ENCODE assay signal across 1 cellular context in the genomic region with DNA sequence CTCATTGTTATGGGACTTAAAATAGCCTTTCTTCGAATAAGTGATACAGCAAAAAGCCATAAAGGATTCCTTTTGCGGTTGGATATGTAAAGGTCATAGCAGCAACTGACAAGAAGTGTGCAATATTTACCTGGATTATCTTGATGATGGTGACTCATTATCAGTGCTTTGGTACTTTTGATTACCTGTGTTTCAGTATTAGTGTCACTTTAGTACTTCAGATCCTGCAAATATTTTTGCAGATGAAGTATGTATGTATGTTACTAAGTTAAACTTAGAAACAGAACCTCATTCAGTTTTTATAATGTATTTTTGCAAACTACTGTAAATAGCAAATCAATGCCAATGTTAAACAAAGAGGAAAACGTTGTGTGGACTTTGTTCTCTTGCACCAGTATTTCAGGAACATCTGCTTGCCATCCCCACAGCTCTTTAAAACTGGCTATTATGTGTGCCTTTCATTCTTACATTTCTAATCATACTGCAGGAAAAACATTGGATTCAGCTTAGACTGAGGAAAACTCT.
TF ChIP-seq lines count a peak whose summit lies in the region.

No MANE protein-coding gene starts in this region.

TF ChIP-seq in HepG2, 621 proteins besides CTCF, POLR2A, EP300 and RAD21 (continues in another document):
- TF ChIP-seq PHF21A (CRISPR knock-in tag; IDR thresholded peaks at IDR 0.05): peak; percentile 60; the same call in 1 of the 2 replicates
- TF ChIP-seq DMAP1 (CRISPR knock-in tag; IDR thresholded peaks at IDR 0.05): 0 out of 2 replicates have a peak, but pooled peaks have one; percentile 61
- no peak for TF ChIP-seq ZNF234 (CRISPR knock-in tag; conservative IDR thresholded peaks at IDR 0.05)
- no peak for TF ChIP-seq ISX (CRISPR knock-in tag; conservative IDR thresholded peaks at IDR 0.05)
- no peak for TF ChIP-seq ZNF138 (CRISPR knock-in tag; IDR thresholded peaks at IDR 0.05; ENCODE audit: low read depth)
- TF ChIP-seq ZNF564 (CRISPR knock-in tag; IDR thresholded peaks at IDR 0.05): no peak
- TF ChIP-seq, protein P1, sequence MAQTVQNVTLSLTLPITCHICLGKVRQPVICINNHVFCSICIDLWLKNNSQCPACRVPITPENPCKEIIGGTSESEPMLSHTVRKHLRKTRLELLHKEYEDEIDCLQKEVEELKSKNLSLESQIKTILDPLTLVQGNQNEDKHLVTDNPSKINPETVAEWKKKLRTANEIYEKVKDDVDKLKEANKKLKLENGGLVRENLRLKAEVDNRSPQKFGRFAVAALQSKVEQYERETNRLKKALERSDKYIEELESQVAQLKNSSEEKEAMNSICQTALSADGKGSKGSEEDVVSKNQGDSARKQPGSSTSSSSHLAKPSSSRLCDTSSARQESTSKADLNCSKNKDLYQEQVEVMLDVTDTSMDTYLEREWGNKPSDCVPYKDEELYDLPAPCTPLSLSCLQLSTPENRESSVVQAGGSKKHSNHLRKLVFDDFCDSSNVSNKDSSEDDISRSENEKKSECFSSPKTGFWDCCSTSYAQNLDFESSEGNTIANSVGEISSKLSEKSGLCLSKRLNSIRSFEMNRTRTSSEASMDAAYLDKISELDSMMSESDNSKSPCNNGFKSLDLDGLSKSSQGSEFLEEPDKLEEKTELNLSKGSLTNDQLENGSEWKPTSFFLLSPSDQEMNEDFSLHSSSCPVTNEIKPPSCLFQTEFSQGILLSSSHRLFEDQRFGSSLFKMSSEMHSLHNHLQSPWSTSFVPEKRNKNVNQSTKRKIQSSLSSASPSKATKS (CRISPR knock-in tag; IDR thresholded peaks at IDR 0.05): no peak
- TF ChIP-seq, protein P2, sequence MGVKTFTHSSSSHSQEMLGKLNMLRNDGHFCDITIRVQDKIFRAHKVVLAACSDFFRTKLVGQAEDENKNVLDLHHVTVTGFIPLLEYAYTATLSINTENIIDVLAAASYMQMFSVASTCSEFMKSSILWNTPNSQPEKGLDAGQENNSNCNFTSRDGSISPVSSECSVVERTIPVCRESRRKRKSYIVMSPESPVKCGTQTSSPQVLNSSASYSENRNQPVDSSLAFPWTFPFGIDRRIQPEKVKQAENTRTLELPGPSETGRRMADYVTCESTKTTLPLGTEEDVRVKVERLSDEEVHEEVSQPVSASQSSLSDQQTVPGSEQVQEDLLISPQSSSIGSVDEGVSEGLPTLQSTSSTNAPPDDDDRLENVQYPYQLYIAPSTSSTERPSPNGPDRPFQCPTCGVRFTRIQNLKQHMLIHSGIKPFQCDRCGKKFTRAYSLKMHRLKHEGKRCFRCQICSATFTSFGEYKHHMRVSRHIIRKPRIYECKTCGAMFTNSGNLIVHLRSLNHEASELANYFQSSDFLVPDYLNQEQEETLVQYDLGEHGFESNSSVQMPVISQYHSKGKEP (CRISPR knock-in tag; IDR thresholded peaks at IDR 0.05): no peak
- TF ChIP-seq, protein P3, sequence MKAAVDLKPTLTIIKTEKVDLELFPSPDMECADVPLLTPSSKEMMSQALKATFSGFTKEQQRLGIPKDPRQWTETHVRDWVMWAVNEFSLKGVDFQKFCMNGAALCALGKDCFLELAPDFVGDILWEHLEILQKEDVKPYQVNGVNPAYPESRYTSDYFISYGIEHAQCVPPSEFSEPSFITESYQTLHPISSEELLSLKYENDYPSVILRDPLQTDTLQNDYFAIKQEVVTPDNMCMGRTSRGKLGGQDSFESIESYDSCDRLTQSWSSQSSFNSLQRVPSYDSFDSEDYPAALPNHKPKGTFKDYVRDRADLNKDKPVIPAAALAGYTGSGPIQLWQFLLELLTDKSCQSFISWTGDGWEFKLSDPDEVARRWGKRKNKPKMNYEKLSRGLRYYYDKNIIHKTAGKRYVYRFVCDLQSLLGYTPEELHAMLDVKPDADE (CRISPR knock-in tag; IDR thresholded peaks at IDR 0.05): no peak
- no peak for TF ChIP-seq KAT2B (IDR thresholded peaks at IDR 0.05; ENCODE audit: borderline replicate concordance, low read depth, low read length)
- peak; percentile 68; the same call in 1 of the 2 replicates for TF ChIP-seq ATF1 (CRISPR knock-in tag; IDR thresholded peaks at IDR 0.05)
- no peak for TF ChIP-seq ZNF441 (CRISPR knock-in tag; IDR thresholded peaks at IDR 0.05; ENCODE audit: borderline replicate concordance)
- 0 out of 2 replicates have a peak, but pooled peaks have one; percentile 56 for TF ChIP-seq SMARCC2 (IDR thresholded peaks at IDR 0.05)
- TF ChIP-seq, protein P4, sequence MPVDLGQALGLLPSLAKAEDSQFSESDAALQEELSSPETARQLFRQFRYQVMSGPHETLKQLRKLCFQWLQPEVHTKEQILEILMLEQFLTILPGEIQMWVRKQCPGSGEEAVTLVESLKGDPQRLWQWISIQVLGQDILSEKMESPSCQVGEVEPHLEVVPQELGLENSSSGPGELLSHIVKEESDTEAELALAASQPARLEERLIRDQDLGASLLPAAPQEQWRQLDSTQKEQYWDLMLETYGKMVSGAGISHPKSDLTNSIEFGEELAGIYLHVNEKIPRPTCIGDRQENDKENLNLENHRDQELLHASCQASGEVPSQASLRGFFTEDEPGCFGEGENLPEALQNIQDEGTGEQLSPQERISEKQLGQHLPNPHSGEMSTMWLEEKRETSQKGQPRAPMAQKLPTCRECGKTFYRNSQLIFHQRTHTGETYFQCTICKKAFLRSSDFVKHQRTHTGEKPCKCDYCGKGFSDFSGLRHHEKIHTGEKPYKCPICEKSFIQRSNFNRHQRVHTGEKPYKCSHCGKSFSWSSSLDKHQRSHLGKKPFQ (CRISPR knock-in tag; IDR thresholded peaks at IDR 0.05; ENCODE audit: insufficient replicate concordance): no peak
- TF ChIP-seq CCDC6 (CRISPR knock-in tag; IDR thresholded peaks at IDR 0.05): 0 out of 2 replicates have a peak, but pooled peaks have one; percentile 20
- peak; percentile 80 for TF ChIP-seq SAP130 (CRISPR knock-in tag; IDR thresholded peaks at IDR 0.05; ENCODE audit: low read depth)
- peak; percentile 66 for TF ChIP-seq SMAD3 (CRISPR knock-in tag; IDR thresholded peaks at IDR 0.05)
- peak; percentile 72; the same call in 1 of the 2 replicates for TF ChIP-seq HMG20B (CRISPR knock-in tag; conservative IDR thresholded peaks at IDR 0.05)
- TF ChIP-seq SETDB1 (CRISPR knock-in tag; IDR thresholded peaks at IDR 0.05; ENCODE audit: borderline replicate concordance): no peak
- no peak for TF ChIP-seq NBN (conservative IDR thresholded peaks at IDR 0.05)
- no peak for TF ChIP-seq PCBP2 (optimal IDR thresholded peaks at IDR 0.05; ENCODE audit: low read depth, low read length, poor library complexity, severe bottlenecking)
- TF ChIP-seq ZNF431 (CRISPR knock-in tag; IDR thresholded peaks at IDR 0.05; ENCODE audit: borderline replicate concordance, low read depth): no peak
- no peak for TF ChIP-seq ZNF589 (CRISPR knock-in tag; conservative IDR thresholded peaks at IDR 0.05)
- peak; percentile 75 for TF ChIP-seq HDAC2 (CRISPR knock-in tag; IDR thresholded peaks at IDR 0.05)
- TF ChIP-seq TARDBP (CRISPR knock-in tag; IDR thresholded peaks at IDR 0.05): 0 out of 2 replicates have a peak, but pooled peaks have one; percentile 36
- no peak for TF ChIP-seq ZNF10 (CRISPR knock-in tag; IDR thresholded peaks at IDR 0.05; ENCODE audit: borderline replicate concordance, low read depth)
- TF ChIP-seq ZNF878 (CRISPR knock-in tag; IDR thresholded peaks at IDR 0.05): no peak; the same call in 1 of the 2 replicates
- TF ChIP-seq, protein P5, sequence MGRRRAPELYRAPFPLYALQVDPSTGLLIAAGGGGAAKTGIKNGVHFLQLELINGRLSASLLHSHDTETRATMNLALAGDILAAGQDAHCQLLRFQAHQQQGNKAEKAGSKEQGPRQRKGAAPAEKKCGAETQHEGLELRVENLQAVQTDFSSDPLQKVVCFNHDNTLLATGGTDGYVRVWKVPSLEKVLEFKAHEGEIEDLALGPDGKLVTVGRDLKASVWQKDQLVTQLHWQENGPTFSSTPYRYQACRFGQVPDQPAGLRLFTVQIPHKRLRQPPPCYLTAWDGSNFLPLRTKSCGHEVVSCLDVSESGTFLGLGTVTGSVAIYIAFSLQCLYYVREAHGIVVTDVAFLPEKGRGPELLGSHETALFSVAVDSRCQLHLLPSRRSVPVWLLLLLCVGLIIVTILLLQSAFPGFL (CRISPR knock-in tag; IDR thresholded peaks at IDR 0.05): no peak
- 0 out of 2 replicates have a peak, but pooled peaks have one; percentile 20 for TF ChIP-seq ZNF629 (CRISPR knock-in tag; conservative IDR thresholded peaks at IDR 0.05)
- TF ChIP-seq, protein P6, sequence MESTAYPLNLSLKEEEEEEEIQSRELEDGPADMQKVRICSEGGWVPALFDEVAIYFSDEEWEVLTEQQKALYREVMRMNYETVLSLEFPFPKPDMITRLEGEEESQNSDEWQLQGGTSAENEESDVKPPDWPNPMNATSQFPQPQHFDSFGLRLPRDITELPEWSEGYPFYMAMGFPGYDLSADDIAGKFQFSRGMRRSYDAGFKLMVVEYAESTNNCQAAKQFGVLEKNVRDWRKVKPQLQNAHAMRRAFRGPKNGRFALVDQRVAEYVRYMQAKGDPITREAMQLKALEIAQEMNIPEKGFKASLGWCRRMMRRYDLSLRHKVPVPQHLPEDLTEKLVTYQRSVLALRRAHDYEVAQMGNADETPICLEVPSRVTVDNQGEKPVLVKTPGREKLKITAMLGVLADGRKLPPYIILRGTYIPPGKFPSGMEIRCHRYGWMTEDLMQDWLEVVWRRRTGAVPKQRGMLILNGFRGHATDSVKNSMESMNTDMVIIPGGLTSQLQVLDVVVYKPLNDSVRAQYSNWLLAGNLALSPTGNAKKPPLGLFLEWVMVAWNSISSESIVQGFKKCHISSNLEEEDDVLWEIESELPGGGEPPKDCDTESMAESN (CRISPR knock-in tag; conservative IDR thresholded peaks at IDR 0.05): 0 out of 2 replicates have a peak, but pooled peaks have one; percentile 24
- TF ChIP-seq ZFP62 (CRISPR knock-in tag; IDR thresholded peaks at IDR 0.05): no peak
- 0 out of 2 replicates have a peak, but pooled peaks have one; percentile 56 for TF ChIP-seq ERF (CRISPR knock-in tag; IDR thresholded peaks at IDR 0.05)
- TF ChIP-seq, protein P7, sequence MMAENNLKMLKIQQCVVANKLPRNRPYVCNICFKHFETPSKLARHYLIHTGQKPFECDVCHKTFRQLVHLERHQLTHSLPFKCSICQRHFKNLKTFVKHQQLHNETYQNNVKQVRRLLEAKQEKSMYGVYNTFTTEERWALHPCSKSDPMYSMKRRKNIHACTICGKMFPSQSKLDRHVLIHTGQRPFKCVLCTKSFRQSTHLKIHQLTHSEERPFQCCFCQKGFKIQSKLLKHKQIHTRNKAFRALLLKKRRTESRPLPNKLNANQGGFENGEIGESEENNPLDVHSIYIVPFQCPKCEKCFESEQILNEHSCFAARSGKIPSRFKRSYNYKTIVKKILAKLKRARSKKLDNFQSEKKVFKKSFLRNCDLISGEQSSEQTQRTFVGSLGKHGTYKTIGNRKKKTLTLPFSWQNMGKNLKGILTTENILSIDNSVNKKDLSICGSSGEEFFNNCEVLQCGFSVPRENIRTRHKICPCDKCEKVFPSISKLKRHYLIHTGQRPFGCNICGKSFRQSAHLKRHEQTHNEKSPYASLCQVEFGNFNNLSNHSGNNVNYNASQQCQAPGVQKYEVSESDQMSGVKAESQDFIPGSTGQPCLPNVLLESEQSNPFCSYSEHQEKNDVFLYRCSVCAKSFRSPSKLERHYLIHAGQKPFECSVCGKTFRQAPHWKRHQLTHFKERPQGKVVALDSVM (CRISPR knock-in tag; IDR thresholded peaks at IDR 0.05): no peak
- no peak for TF ChIP-seq SRY (CRISPR knock-in tag; IDR thresholded peaks at IDR 0.05)
- TF ChIP-seq ZSCAN25 (CRISPR knock-in tag; IDR thresholded peaks at IDR 0.05): no peak
- peak; percentile 57 for TF ChIP-seq NFKBIZ (CRISPR knock-in tag; IDR thresholded peaks at IDR 0.05)
- TF ChIP-seq ZNF510 (CRISPR knock-in tag; IDR thresholded peaks at IDR 0.05; ENCODE audit: low read depth): no peak
- TF ChIP-seq HES4 (CRISPR knock-in tag; IDR thresholded peaks at IDR 0.05; ENCODE audit: borderline replicate concordance): no peak
- no peak for TF ChIP-seq REL (CRISPR knock-in tag; conservative IDR thresholded peaks at IDR 0.05)
- TF ChIP-seq KDM1A (CRISPR knock-in tag; IDR thresholded peaks at IDR 0.05): no peak
- TF ChIP-seq, protein P8, sequence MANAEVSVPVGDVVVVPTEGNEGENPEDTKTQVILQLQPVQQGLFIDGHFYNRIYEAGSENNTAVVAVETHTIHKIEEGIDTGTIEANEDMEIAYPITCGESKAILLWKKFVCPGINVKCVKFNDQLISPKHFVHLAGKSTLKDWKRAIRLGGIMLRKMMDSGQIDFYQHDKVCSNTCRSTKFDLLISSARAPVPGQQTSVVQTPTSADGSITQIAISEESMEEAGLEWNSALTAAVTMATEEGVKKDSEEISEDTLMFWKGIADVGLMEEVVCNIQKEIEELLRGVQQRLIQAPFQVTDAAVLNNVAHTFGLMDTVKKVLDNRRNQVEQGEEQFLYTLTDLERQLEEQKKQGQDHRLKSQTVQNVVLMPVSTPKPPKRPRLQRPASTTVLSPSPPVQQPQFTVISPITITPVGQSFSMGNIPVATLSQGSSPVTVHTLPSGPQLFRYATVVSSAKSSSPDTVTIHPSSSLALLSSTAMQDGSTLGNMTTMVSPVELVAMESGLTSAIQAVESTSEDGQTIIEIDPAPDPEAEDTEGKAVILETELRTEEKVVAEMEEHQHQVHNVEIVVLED (CRISPR knock-in tag; IDR thresholded peaks at IDR 0.05; ENCODE audit: borderline replicate concordance): no peak
- TF ChIP-seq CENPT (CRISPR knock-in tag; IDR thresholded peaks at IDR 0.05; ENCODE audit: low read depth): no peak
- TF ChIP-seq, protein P9, sequence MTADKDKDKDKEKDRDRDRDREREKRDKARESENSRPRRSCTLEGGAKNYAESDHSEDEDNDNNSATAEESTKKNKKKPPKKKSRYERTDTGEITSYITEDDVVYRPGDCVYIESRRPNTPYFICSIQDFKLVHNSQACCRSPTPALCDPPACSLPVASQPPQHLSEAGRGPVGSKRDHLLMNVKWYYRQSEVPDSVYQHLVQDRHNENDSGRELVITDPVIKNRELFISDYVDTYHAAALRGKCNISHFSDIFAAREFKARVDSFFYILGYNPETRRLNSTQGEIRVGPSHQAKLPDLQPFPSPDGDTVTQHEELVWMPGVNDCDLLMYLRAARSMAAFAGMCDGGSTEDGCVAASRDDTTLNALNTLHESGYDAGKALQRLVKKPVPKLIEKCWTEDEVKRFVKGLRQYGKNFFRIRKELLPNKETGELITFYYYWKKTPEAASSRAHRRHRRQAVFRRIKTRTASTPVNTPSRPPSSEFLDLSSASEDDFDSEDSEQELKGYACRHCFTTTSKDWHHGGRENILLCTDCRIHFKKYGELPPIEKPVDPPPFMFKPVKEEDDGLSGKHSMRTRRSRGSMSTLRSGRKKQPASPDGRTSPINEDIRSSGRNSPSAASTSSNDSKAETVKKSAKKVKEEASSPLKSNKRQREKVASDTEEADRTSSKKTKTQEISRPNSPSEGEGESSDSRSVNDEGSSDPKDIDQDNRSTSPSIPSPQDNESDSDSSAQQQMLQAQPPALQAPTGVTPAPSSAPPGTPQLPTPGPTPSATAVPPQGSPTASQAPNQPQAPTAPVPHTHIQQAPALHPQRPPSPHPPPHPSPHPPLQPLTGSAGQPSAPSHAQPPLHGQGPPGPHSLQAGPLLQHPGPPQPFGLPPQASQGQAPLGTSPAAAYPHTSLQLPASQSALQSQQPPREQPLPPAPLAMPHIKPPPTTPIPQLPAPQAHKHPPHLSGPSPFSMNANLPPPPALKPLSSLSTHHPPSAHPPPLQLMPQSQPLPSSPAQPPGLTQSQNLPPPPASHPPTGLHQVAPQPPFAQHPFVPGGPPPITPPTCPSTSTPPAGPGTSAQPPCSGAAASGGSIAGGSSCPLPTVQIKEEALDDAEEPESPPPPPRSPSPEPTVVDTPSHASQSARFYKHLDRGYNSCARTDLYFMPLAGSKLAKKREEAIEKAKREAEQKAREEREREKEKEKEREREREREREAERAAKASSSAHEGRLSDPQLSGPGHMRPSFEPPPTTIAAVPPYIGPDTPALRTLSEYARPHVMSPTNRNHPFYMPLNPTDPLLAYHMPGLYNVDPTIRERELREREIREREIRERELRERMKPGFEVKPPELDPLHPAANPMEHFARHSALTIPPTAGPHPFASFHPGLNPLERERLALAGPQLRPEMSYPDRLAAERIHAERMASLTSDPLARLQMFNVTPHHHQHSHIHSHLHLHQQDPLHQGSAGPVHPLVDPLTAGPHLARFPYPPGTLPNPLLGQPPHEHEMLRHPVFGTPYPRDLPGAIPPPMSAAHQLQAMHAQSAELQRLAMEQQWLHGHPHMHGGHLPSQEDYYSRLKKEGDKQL (CRISPR knock-in tag; IDR thresholded peaks at IDR 0.05; ENCODE audit: low read depth): peak; percentile 78
